8 cellular contexts compared by ENCODE assay signal in genomic region chr10:17228081-17229015, GRCh38. TPM values are rescaled to one million over a fixed set of nuclear protein-coding genes. Genes with fewer than 3 reads are reported as not detected.
DNase-seq lines count a peak whose midpoint lies in the region; ATAC-seq and TF ChIP-seq lines count a peak whose summit lies in the region.

VIM (plus strand) TSS chr10:17228241; CDS start chr10:17229423, 1,182 bp downstream.

- peak within 1 kb of the TSS; percentile 98 to 99 for H3K4ac ChIP-seq in mesenchymal stem cell (ENCODE audit: low read depth in 1 of 2, low read length in 2 of 2)

- CTCF ChIA-PET in activated CD8-positive, alpha-beta memory T cell treated with anti-CD3 and anti-CD28 coated beads for 36 hours (lab: Charles Lee), result interaction anchor here (0.7 to 5.7 kb wide), 4 partner anchors 21 to 417 kb away, joined by 3 to 23 read pairs (median 12); partner anchors contain the start of gene TRDMT1

- under 1% methylated on average over 70 of the region's 78 CpGs for WGBS in mesenchymal stem cell

- H3K27ac ChIP-seq in effector memory CD4-positive, alpha-beta T cell (ENCODE audit: insufficient read depth, low read length, poor library complexity, severe bottlenecking), result peak within 1 kb of the TSS; percentile 99
- peak within 1 kb of the TSS; percentile 100 for H3K27ac ChIP-seq in mesenchymal stem cell (ENCODE audit: low read length, poor library complexity, severe bottlenecking)

- H2BK120ac ChIP-seq in mesenchymal stem cell (ENCODE audit: low read depth, low read length), result peak within 1 kb of the TSS; percentile 99

- peak within 1 kb of the TSS; percentile 98 for H2BK15ac ChIP-seq in mesenchymal stem cell (ENCODE audit: low read depth, poor library complexity, severe bottlenecking)

- H3K36me3 ChIP-seq in effector memory CD4-positive, alpha-beta T cell (ENCODE audit: control insufficient read depth, insufficient read depth, low read length), result peaks cover 28% of the 10 kb centered on the region
- peaks cover 15 to 38% of the 10 kb centered on the region in 2 experiments for H3K36me3 ChIP-seq in mesenchymal stem cell (ENCODE audit: control insufficient read depth in 1 of 2, insufficient read depth in 2 of 2, low read depth in 1 of 2, low read length in 2 of 2)

- H3K4me3 ChIP-seq in effector memory CD4-positive, alpha-beta T cell (ENCODE audit: insufficient read depth, low read depth, low read length, poor library complexity, severe bottlenecking), result peak within 1 kb of the TSS; percentile 91
- H3K4me3 ChIP-seq in mesenchymal stem cell (ENCODE audit: insufficient read depth in 1 of 2, low read depth in 1 of 2, low read length in 2 of 2), result peak within 1 kb of the TSS; percentile 74

- H3K79me1 ChIP-seq in mesenchymal stem cell (replicated peaks; ENCODE audit: low read length, poor library complexity, severe bottlenecking), result peaks cover 8% of the 10 kb centered on the region

- H3K14ac ChIP-seq in mesenchymal stem cell (ENCODE audit: low read length in 2 of 2), result peak within 1 kb of the TSS in 1 of 2 experiments; percentile 95

- H3K9me3 ChIP-seq in effector memory CD4-positive, alpha-beta T cell (ENCODE audit: control insufficient read depth, low read length), result no peaks in the 10 kb centered on the region
- no peaks in the 10 kb centered on the region for H3K9me3 ChIP-seq in mesenchymal stem cell (ENCODE audit: control insufficient read depth, low read length)

- H2BK5ac ChIP-seq in mesenchymal stem cell (ENCODE audit: low read depth, low read length, poor library complexity, severe bottlenecking), result peak within 1 kb of the TSS; percentile 100

- ATAC-seq in HG02571 (IDR thresholded peaks at IDR 0.05; ENCODE audit: unreplicated experiment) (peak; percentile 34), HG03039 (IDR thresholded peaks at IDR 0.05; ENCODE audit: unreplicated experiment) (no peak)

- H2BK12ac ChIP-seq in mesenchymal stem cell (ENCODE audit: low read length in 2 of 2), result peak within 1 kb of the TSS; percentile 92 to 95

- DNase-seq in GM10266 (ENCODE audit: extremely low spot score), result peak; percentile 60
- peak; percentile 92 for DNase-seq in NCI-H226
- peak; percentile 78 to 86 (median 86) for DNase-seq in effector memory CD4-positive, alpha-beta T cell
- DNase-seq in mesenchymal stem cell, result peak; percentile 98
- DNase-seq in stimulated activated CD8-positive, alpha-beta memory T cell treated with anti-CD3 and anti-CD28 coated beads, Interleukin-12 subunit alpha, Interleukin-12 subunit beta, amount 100 ng/mL, for 4 hours (ENCODE audit: low read depth), result peak; percentile 80

- H3K18ac ChIP-seq in mesenchymal stem cell (ENCODE audit: low read depth in 1 of 2, low read length in 2 of 2), result peak within 1 kb of the TSS; percentile 98 to 99

- POLR2A ChIA-PET in activated CD8-positive, alpha-beta memory T cell treated with anti-CD3 and anti-CD28 coated beads for 36 hours (lab: Charles Lee), result interaction anchor here (0.5 to 3.6 kb wide), 8 partner anchors 13 to 411 kb away, joined by 3 to 29 read pairs (median 6); partner anchors contain the start of genes RSU1 and TRDMT1

- peak within 1 kb of the TSS; percentile 89 for H2AK5ac ChIP-seq in mesenchymal stem cell (ENCODE audit: low read length, severe bottlenecking)

- H2AFZ ChIP-seq in mesenchymal stem cell (ENCODE audit: low read depth, low read length), result no peak within 1 kb of the TSS

- peak within 1 kb of the TSS in 1 of 2 experiments; percentile 94 for H3K23ac ChIP-seq in mesenchymal stem cell (ENCODE audit: low read length in 2 of 2)

- peaks cover 31% of the 10 kb centered on the region for H3K4me1 ChIP-seq in effector memory CD4-positive, alpha-beta T cell (ENCODE audit: control insufficient read depth, insufficient read depth, low read length, poor library complexity, severe bottlenecking)
- peaks cover 5% of the 10 kb centered on the region for H3K4me1 ChIP-seq in mesenchymal stem cell (ENCODE audit: control insufficient read depth, insufficient read depth, low read depth, low read length)

- H3K27me3 ChIP-seq in effector memory CD4-positive, alpha-beta T cell (replicated peaks; ENCODE audit: control insufficient read depth, insufficient read depth, low read length, poor library complexity, severe bottlenecking), result no peaks in the 10 kb centered on the region
- H3K27me3 ChIP-seq in mesenchymal stem cell (ENCODE audit: control insufficient read depth in 1 of 2, insufficient read depth in 1 of 2, low read length in 2 of 2), result no peaks in the 10 kb centered on the region

- peak within 1 kb of the TSS; percentile 100 for H4K91ac ChIP-seq in mesenchymal stem cell (ENCODE audit: low read length)

- H4K8ac ChIP-seq in mesenchymal stem cell (ENCODE audit: low read length), result peak within 1 kb of the TSS; percentile 100

- H3K9ac ChIP-seq in mesenchymal stem cell (ENCODE audit: low read length), result peak within 1 kb of the TSS; percentile 99

- TF ChIP-seq CTCF in GM10266 (IDR thresholded peaks at IDR 0.05; ENCODE audit: control insufficient read depth, insufficient read depth, low read depth, missing control alignments), result no peak

- H3K4me2 ChIP-seq in mesenchymal stem cell (ENCODE audit: low read length, poor library complexity, severe bottlenecking), result peak within 1 kb of the TSS; percentile 76

RNA-seq across cellular contexts. Expression of gene VIM, which starts in this region (rescaled TPM):
- 100 to 1,000 TPM; 845 to 860 TPM for total RNA-seq in activated CD8-positive, alpha-beta memory T cell treated with anti-CD3 and anti-CD28 coated beads for 36 hours
- 5,108 TPM for polyA plus RNA-seq in mesenchymal stem cell (2013, experiment 1 of 2)
- polyA plus RNA-seq in mesenchymal stem cell (2013, experiment 2 of 2), result 5,084 TPM
